ENCODE assay signal across 8 cellular contexts in genomic region chr5:110738812-110739651, GRCh38. TPM values are rescaled to one million over a fixed set of nuclear protein-coding genes. Genes with fewer than 3 reads are reported as not detected.
DNase-seq lines count a peak whose midpoint lies in the region; ATAC-seq, FAIRE-seq and TF ChIP-seq lines count a peak whose summit lies in the region.

TSS of gene SLC25A46 (plus strand) at chr5:110739007. CDS start at chr5:110739120, 113 bp downstream.

- peak; percentile 98 for FAIRE-seq in GM12892 (lab: Jason Lieb, UNC)
- FAIRE-seq in urothelium cell line (lab: Jason Lieb, UNC): no peak

- TF ChIP-seq POLR2A in GM12892 (IDR thresholded peaks at IDR 0.05; ENCODE audit: low read depth, low read length): peak; percentile 96

- H3K27me3 ChIP-seq in psoas muscle (ENCODE audit: insufficient read depth in 3 of 3, low read length in 2 of 3): no peaks in the 10 kb centered on the region

- H3K9me3 Mint-ChIP-seq in T-helper 1 cell treated with Interleukin-12 subunit alpha and Interleukin-12 subunit beta and Interleukin-4 antibody, amounts not matched to agents 30 μg/mL and 1 μg/mL, for 36 hours: no peaks in the 10 kb centered on the region

- no peak for TF ChIP-seq CTCF in psoas muscle (IDR thresholded peaks at IDR 0.05)

- ATAC-seq in HG02840 (IDR thresholded peaks at IDR 0.05; ENCODE audit: low FRiP score, unreplicated experiment): peak; percentile 98
- peak; percentile 99 for ATAC-seq in left ventricle myocardium superior
- peak; percentile 97 to 99 (median 98) for ATAC-seq in psoas muscle

- peak within 1 kb of the TSS; percentile 96 for H3K4me3 Mint-ChIP-seq in T-helper 1 cell treated with Interleukin-12 subunit alpha and Interleukin-12 subunit beta and Interleukin-4 antibody, amounts not matched to agents 30 μg/mL and 1 μg/mL, for 36 hours

- H3K9me3 ChIP-seq in psoas muscle: no peaks in the 10 kb centered on the region

- H3K4me1 Mint-ChIP-seq in T-helper 1 cell treated with Interleukin-12 subunit alpha and Interleukin-12 subunit beta and Interleukin-4 antibody, amounts not matched to agents 30 μg/mL and 1 μg/mL, for 36 hours (ENCODE audit: low read depth): peaks cover 23% of the 10 kb centered on the region

- DNase-seq in GM12892 (ENCODE audit: insufficient read length): peak; percentile 62
- peak; percentile 85 for DNase-seq in NCI-H146 (lab: John Stamatoyannopoulos, UW)
- DNase-seq in amygdala (lab: John Stamatoyannopoulos, UW): peak; percentile 22 to 94 (median 80)
- DNase-seq in left ventricle myocardium superior: peak; percentile 88
- peak; percentile 85 to 91 for DNase-seq in psoas muscle
- peak; percentile 83 for DNase-seq in urothelium cell line (ENCODE audit: low spot score)

- peaks cover 15% of the 10 kb centered on the region for H3K27me3 Mint-ChIP-seq in T-helper 1 cell treated with Interleukin-12 subunit alpha and Interleukin-12 subunit beta and Interleukin-4 antibody, amounts not matched to agents 30 μg/mL and 1 μg/mL, for 36 hours (ENCODE audit: low read depth)

- peaks cover 0 to 15% of the 10 kb centered on the region in 2 donors for H3K36me3 ChIP-seq in psoas muscle (ENCODE audit: insufficient read depth in 1 of 2, low read depth in 1 of 2)

- peak within 1 kb of the TSS; percentile 91 for H3K4me3 ChIP-seq in psoas muscle

- H3K4me1 ChIP-seq in psoas muscle: peaks cover 9% of the 10 kb centered on the region

- peaks cover 3% of the 10 kb centered on the region for H3K36me3 Mint-ChIP-seq in T-helper 1 cell treated with Interleukin-12 subunit alpha and Interleukin-12 subunit beta and Interleukin-4 antibody, amounts not matched to agents 30 μg/mL and 1 μg/mL, for 36 hours (ENCODE audit: low read depth)

- intact Hi-C loops in left ventricle myocardium superior (cut with micrococcal nuclease) (no loop called here), psoas muscle (cut with DNase I) (loop anchor here in 1 of 2 donors (10.0 kb wide), 1 partner anchor 1406 kb away; no protein-coding TSS in a partner anchor)

- peak within 1 kb of the TSS; percentile 88 for H3K27ac Mint-ChIP-seq in T-helper 1 cell treated with Interleukin-12 subunit alpha and Interleukin-12 subunit beta and Interleukin-4 antibody, amounts not matched to agents 30 μg/mL and 1 μg/mL, for 36 hours

- peak within 1 kb of the TSS; percentile 91 for H3K27ac ChIP-seq in psoas muscle

- WGBS in psoas muscle, 3 donors: 0% methylated on average over 61 to 62 of the region's 62 CpGs

RNA-seq across cellular contexts. Expression of gene SLC25A46, which starts in this region (rescaled TPM):
- polyA plus RNA-seq in GM12892 (2012; ENCODE audit: missing spikeins): 43.7 TPM
- 67.1 TPM for total RNA-seq in left ventricle myocardium superior
- total RNA-seq in psoas muscle: 10 to 100 TPM; 59.7 to 77.9 (median 63.8) TPM
- polyA plus RNA-seq in psoas muscle: 10 to 100 TPM; 26.6 to 91.9 (median 37.7) TPM

Comparison
In these comparisons a context has a peak if more than half of its experiments do, and no peak if none do; other contexts are left out.
1. Peak in every context shown above with its lines: DNase-seq, ATAC-seq, H3K4me3 ChIP-seq and H3K27ac ChIP-seq.